1 cellular context compared by ENCODE assay signal in genomic region chr10:75272896-75273295, GRCh38.
TF ChIP-seq lines count a peak whose summit lies in the region.

No MANE protein-coding gene starts in this region.

TF ChIP-seq in HepG2, 621 proteins besides CTCF, POLR2A, EP300 and RAD21 (continued from another document):
- TF ChIP-seq HIC2 (CRISPR knock-in tag; IDR thresholded peaks at IDR 0.05; ENCODE audit: low read depth) (0 out of 2 replicates have a peak, but pooled peaks have one; percentile 37), MAFK (conservative IDR thresholded peaks at IDR 0.05 in 1 of 2, IDR thresholded peaks at IDR 0.05 in 1 of 2; ENCODE audit: low read length in 2 of 2) (no peak), KDM2A (CRISPR knock-in tag; IDR thresholded peaks at IDR 0.05; ENCODE audit: borderline replicate concordance, low read depth) (no peak), ZNF619 (CRISPR knock-in tag; IDR thresholded peaks at IDR 0.05) (no peak), FOXP4 (CRISPR knock-in tag; IDR thresholded peaks at IDR 0.05) (peak; percentile 24; the same call in 1 of the 2 replicates)
TF ChIP-seq in HepG2: peak in this region for 20.
